In genomic region chr5:1001406-1002270, GRCh38 we compare ENCODE assay signal across 15 cellular contexts. TPM values are rescaled to one million over a fixed set of nuclear protein-coding genes. Genes with fewer than 3 reads are reported as not detected.
DNase-seq lines count a peak whose midpoint lies in the region; ATAC-seq and TF ChIP-seq lines count a peak whose summit lies in the region.
"Had no signal": no experiment of that assay in that cellular context is flagged by ENCODE, and none has a peak within 500 bp of the region (broad histone marks: within the 10 kb centered on the region; RNA-seq: fewer than 3 reads in every experiment).

No MANE protein-coding gene starts in this region.

- CTCF ChIA-PET in activated CD8-positive, alpha-beta memory T cell treated with anti-CD3 and anti-CD28 coated beads, Interleukin-2, amount 10 ng/mL, durations not matched to agents 7 days and 5 days (lab: Charles Lee), result interaction anchor here (1.1 kb wide), 1 partner anchor 9 kb away, joined by 4 read pairs; no protein-coding TSS in a partner anchor
- CTCF ChIA-PET in SK-N-SH (lab: Yijun Ruan, JAX), result interaction anchor here (1.2 to 2.5 kb wide), 4 partner anchors 12 to 166 kb away, joined by 4 to 9 read pairs (median 6); no protein-coding TSS in a partner anchor

- H3K4me1 ChIP-seq in lower lobe of right lung (peaks cover 30% of the 10 kb centered on the region), suprapubic skin (peaks cover 36% of the 10 kb centered on the region), SK-N-SH (ENCODE audit: control insufficient read depth in 1 of 2, insufficient read depth in 2 of 2, low read depth in 1 of 2, low read length in 1 of 2) (peaks cover 0 to 6% of the 10 kb centered on the region in 2 experiments; a peak in 1 of 4 replicates)

- no peaks in the 10 kb centered on the region for H3K79me2 ChIP-seq in SK-N-SH (ENCODE audit: insufficient read depth)
- H3K79me2 ChIP-seq: hepatocyte had no signal

- POLR2A ChIA-PET in SK-N-SH (lab: Yijun Ruan, JAX), result no interaction called here

- TF ChIP-seq POLR2A in suprapubic skin (IDR thresholded peaks at IDR 0.05), result no peak

- H3K4me3 Mint-ChIP-seq in activated CD8-positive, alpha-beta memory T cell treated with anti-CD3 and anti-CD28 coated beads, Interleukin-2, amount 10 ng/mL, durations not matched to agents 7 days and 5 days, result no peak overlapping the region
- H3K4me3 Mint-ChIP-seq: activated naive CD8-positive, alpha-beta T cell treated with anti-CD3 and anti-CD28 coated beads, Interleukin-2, amount 50 U/mL, for 24 hours; T-helper 1 cell treated with Interleukin-12 subunit alpha and Interleukin-12 subunit beta and Interleukin-4 antibody, amounts not matched to agents 30 μg/mL and 1 μg/mL, for 36 hours had no signal

- peak; percentile 37 for DNase-seq in activated CD8-positive, alpha-beta memory T cell treated with anti-CD3 and anti-CD28 coated beads, Interleukin-2, amount 10 ng/mL, durations not matched to agents 7 days and 5 days
- no peak for DNase-seq in activated CD8-positive, alpha-beta memory T cell treated with anti-CD3 and anti-CD28 coated beads for 24 hours
- DNase-seq in RPMI7951 (ENCODE audit: low read depth), result peak; percentile 80
- DNase-seq in lower lobe of right lung, result peak; percentile 30
- DNase-seq in suprapubic skin (ENCODE audit: low spot score in 2 of 2), result peak; percentile 42 to 75
- DNase-seq in SK-N-SH, result no peak
- no peak for DNase-seq in SHP77 treated with DMSO at 0.1 percent for 48 hours (lab: John Stamatoyannopoulos, UW)
- DNase-seq in NOMO-1 (lab: John Stamatoyannopoulos, UW; ENCODE audit: unreplicated experiment in 2 of 2), result no peak
- DNase-seq: activated naive CD8-positive, alpha-beta T cell treated with anti-CD3 and anti-CD28 coated beads, Interleukin-2, amount 50 U/mL, for 24 hours; NCI-H1694; NCI-H526 had no signal

- H3K4me1 Mint-ChIP-seq in activated CD8-positive, alpha-beta memory T cell treated with anti-CD3 and anti-CD28 coated beads, Interleukin-2, amount 10 ng/mL, durations not matched to agents 7 days and 5 days, result peaks cover 24% of the 10 kb centered on the region

- H3K36me3 ChIP-seq in lower lobe of right lung, result no peaks in the 10 kb centered on the region
- H3K36me3 ChIP-seq in suprapubic skin, result no peaks in the 10 kb centered on the region
- no peaks in the 10 kb centered on the region for H3K36me3 ChIP-seq in SK-N-SH (replicated peaks in 1 of 2; ENCODE audit: control insufficient read depth in 1 of 2, insufficient read depth in 2 of 2, low read length in 1 of 2)
- H3K36me3 ChIP-seq: esophagus muscularis mucosa had no signal

- WGBS in suprapubic skin, result 87% methylated on average over 14 of the region's 19 CpGs
- WGBS in SK-N-SH (ENCODE audit: low lambda C conversion rate), result 70% methylated on average over 14 of the region's 19 CpGs

- no peaks in the 10 kb centered on the region for H3K36me3 Mint-ChIP-seq in activated CD8-positive, alpha-beta memory T cell treated with anti-CD3 and anti-CD28 coated beads, Interleukin-2, amount 10 ng/mL, durations not matched to agents 7 days and 5 days

- H3K27me3 Mint-ChIP-seq in activated CD8-positive, alpha-beta memory T cell treated with anti-CD3 and anti-CD28 coated beads, Interleukin-2, amount 10 ng/mL, durations not matched to agents 7 days and 5 days, result peaks cover 48% of the 10 kb centered on the region

- H3K9ac ChIP-seq in SK-N-SH, result no peak overlapping the region

- H3F3A ChIP-seq in SK-N-SH (replicated peaks; ENCODE audit: insufficient read depth), result no peaks in the 10 kb centered on the region

- TF ChIP-seq CTCF in lower lobe of right lung (IDR thresholded peaks at IDR 0.05) (no peak), suprapubic skin (IDR thresholded peaks at IDR 0.05) (no peak), SK-N-SH (IDR thresholded peaks at IDR 0.05) (no peak)

- no peak for ATAC-seq in activated CD8-positive, alpha-beta memory T cell treated with anti-CD3 and anti-CD28 coated beads, Interleukin-2, amount 10 ng/mL, durations not matched to agents 7 days and 5 days
- ATAC-seq in lower lobe of right lung, result no peak
- ATAC-seq: activated naive CD8-positive, alpha-beta T cell treated with anti-CD3 and anti-CD28 coated beads, Interleukin-2, amount 50 U/mL, for 24 hours; K562 had no signal

- H3K27ac ChIP-seq in lower lobe of right lung, result no peak overlapping the region
- H3K27ac ChIP-seq in suprapubic skin, result no peak overlapping the region
- H3K27ac ChIP-seq in SK-N-SH (ENCODE audit: low read depth in 2 of 2, low read length in 1 of 2), result no peak overlapping the region
- H3K27ac ChIP-seq: esophagus muscularis mucosa, hepatocyte had no signal

- H3K4me2 ChIP-seq in SK-N-SH, result no peak overlapping the region
- H3K4me2 ChIP-seq: hepatocyte had no signal

- intact Hi-C loops in lower lobe of right lung (cut with DNase I), result no loop called here

- H3K9me3 ChIP-seq in lower lobe of right lung (no peaks in the 10 kb centered on the region), suprapubic skin (no peaks in the 10 kb centered on the region), SK-N-SH (no peaks in the 10 kb centered on the region)
- H3K9me3 ChIP-seq: esophagus muscularis mucosa had no signal

- no peaks in the 10 kb centered on the region for H4K20me1 ChIP-seq in SK-N-SH (ENCODE audit: insufficient read depth)

- H3K27ac Mint-ChIP-seq in activated CD8-positive, alpha-beta memory T cell treated with anti-CD3 and anti-CD28 coated beads, Interleukin-2, amount 10 ng/mL, durations not matched to agents 7 days and 5 days, result no peak overlapping the region
- H3K27ac Mint-ChIP-seq: activated naive CD8-positive, alpha-beta T cell treated with anti-CD3 and anti-CD28 coated beads, Interleukin-2, amount 50 U/mL, for 24 hours; T-helper 1 cell treated with Interleukin-12 subunit alpha and Interleukin-12 subunit beta and Interleukin-4 antibody, amounts not matched to agents 30 μg/mL and 1 μg/mL, for 36 hours had no signal

- no peak for TF ChIP-seq EP300 in suprapubic skin (IDR thresholded peaks at IDR 0.05)
- TF ChIP-seq EP300 in SK-N-SH (IDR thresholded peaks at IDR 0.05; ENCODE audit: borderline replicate concordance in 1 of 2, low read depth in 1 of 2, low read length in 1 of 2), result no peak

- no peak overlapping the region for H2AFZ ChIP-seq in SK-N-SH (ENCODE audit: low read depth)
- H2AFZ ChIP-seq: hepatocyte had no signal

- no peaks in the 10 kb centered on the region for H3K9me3 Mint-ChIP-seq in activated CD8-positive, alpha-beta memory T cell treated with anti-CD3 and anti-CD28 coated beads, Interleukin-2, amount 10 ng/mL, durations not matched to agents 7 days and 5 days (ENCODE audit: low read depth)
- H3K9me3 Mint-ChIP-seq: activated naive CD8-positive, alpha-beta T cell treated with anti-CD3 and anti-CD28 coated beads, Interleukin-2, amount 50 U/mL, for 24 hours; T-helper 1 cell treated with Interleukin-12 subunit alpha and Interleukin-12 subunit beta and Interleukin-4 antibody, amounts not matched to agents 30 μg/mL and 1 μg/mL, for 36 hours had no signal

- TF ChIP-seq RAD21 in SK-N-SH (IDR thresholded peaks at IDR 0.05; ENCODE audit: low read length), result no peak

- no peak overlapping the region for H3K4me3 ChIP-seq in lower lobe of right lung
- H3K4me3 ChIP-seq in suprapubic skin, result no peak overlapping the region
- no peak overlapping the region for H3K4me3 ChIP-seq in SK-N-SH (ENCODE audit: low read depth in 2 of 2, low read length in 1 of 2)
- H3K4me3 ChIP-seq: esophagus muscularis mucosa, hepatocyte, K562 had no signal

- peaks cover 11% of the 10 kb centered on the region for H3K27me3 ChIP-seq in lower lobe of right lung (ENCODE audit: low read depth)
- peaks cover 9% of the 10 kb centered on the region for H3K27me3 ChIP-seq in suprapubic skin
- peaks cover 29% of the 10 kb centered on the region for H3K27me3 ChIP-seq in SK-N-SH (ENCODE audit: insufficient read depth)

- H3K9me2 ChIP-seq in SK-N-SH, result no peaks in the 10 kb centered on the region

TF ChIP-seq in SK-N-SH, 30 proteins besides CTCF, POLR2A, EP300 and RAD21 (continues in another document):
- TF ChIP-seq GABPA (IDR thresholded peaks at IDR 0.05; ENCODE audit: low read depth) (no peak), GATA2 (CRISPR knock-in tag; IDR thresholded peaks at IDR 0.05) (no peak), CHD2 (IDR thresholded peaks at IDR 0.05; ENCODE audit: low read length, partially characterized antibody) (no peak), TEAD4 (IDR thresholded peaks at IDR 0.05; ENCODE audit: borderline replicate concordance, insufficient read depth) (no peak), POLR2AphosphoS5 (IDR thresholded peaks at IDR 0.05; ENCODE audit: low read depth, low read length) (no peak), MEF2A (IDR thresholded peaks at IDR 0.05; ENCODE audit: borderline replicate concordance, low read depth) (no peak), FOXM1 (IDR thresholded peaks at IDR 0.05; ENCODE audit: low read depth) (no peak), FOXJ3 (CRISPR knock-in tag; IDR thresholded peaks at IDR 0.05) (no peak), FOSL2 (IDR thresholded peaks at IDR 0.05; ENCODE audit: borderline replicate concordance, low read depth) (no peak), EZH2phosphoT487 (IDR thresholded peaks at IDR 0.05; ENCODE audit: borderline replicate concordance, low read depth) (no peak), RFX5 (IDR thresholded peaks at IDR 0.05; ENCODE audit: low read length) (no peak), ELF1 (IDR thresholded peaks at IDR 0.05) (no peak), MXI1 (IDR thresholded peaks at IDR 0.05; ENCODE audit: low read depth, low read length) (no peak), SIN3A (IDR thresholded peaks at IDR 0.05; ENCODE audit: borderline replicate concordance, low read depth, low read length) (no peak), TCF12 (IDR thresholded peaks at IDR 0.05) (no peak)
- TF ChIP-seq, protein P1, sequence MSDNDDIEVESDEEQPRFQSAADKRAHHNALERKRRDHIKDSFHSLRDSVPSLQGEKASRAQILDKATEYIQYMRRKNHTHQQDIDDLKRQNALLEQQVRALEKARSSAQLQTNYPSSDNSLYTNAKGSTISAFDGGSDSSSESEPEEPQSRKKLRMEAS (IDR thresholded peaks at IDR 0.05; ENCODE audit: low read depth), result no peak

RNA-seq across cellular contexts. Expression of gene NKD2, which starts 7.0 kb away (rescaled TPM):
- 1 to 10 TPM; 4.2 to 6.5 TPM for total RNA-seq in activated CD8-positive, alpha-beta memory T cell treated with anti-CD3 and anti-CD28 coated beads, Interleukin-2, amount 10 ng/mL, durations not matched to agents 7 days and 5 days
- total RNA-seq in RPMI7951 (2014; rRNA removed; shearing (Covaris generic)), result 24.6 and 27.2 TPM in 2 replicates
- 24.1 TPM for total RNA-seq in lower lobe of right lung
- 10 to 100 TPM in 2 of 4 donors, 1 to 10 TPM in 2; 7.9 to 13.0 (median 10.6) TPM for total RNA-seq in suprapubic skin
- polyA plus RNA-seq in SK-N-SH (2012; rRNA removed), result not detected in 2 replicates
- polyA plus RNA-seq in SK-N-SH (2012; cell fraction: cytosol; rRNA removed), result not detected in 2 replicates
- polyA plus RNA-seq in SK-N-SH (2012; cell fraction: nucleus; rRNA removed), result 0.06 TPM in 1 of 2 replicates, not detected in the other

Comparison
In these comparisons a context has a peak if more than half of its experiments do, and no peak if none do; other contexts are left out.
1. DNase-seq: peak in activated CD8-positive, alpha-beta memory T cell treated with anti-CD3 and anti-CD28 coated beads, Interleukin-2, amount 10 ng/mL, durations not matched to agents 7 days and 5 days (single experiment), RPMI7951 (single experiment), lower lobe of right lung (single experiment) and suprapubic skin (2 of 2); none in activated CD8-positive, alpha-beta memory T cell treated with anti-CD3 and anti-CD28 coated beads for 24 hours (single experiment), SK-N-SH (single experiment), SHP77 treated with DMSO at 0.1 percent for 48 hours (single experiment) and NOMO-1 (0 of 2).